ENCODE assay signal across 9 cellular contexts in genomic region chr15:40929730-40930429, GRCh38. TPM values are rescaled to one million over a fixed set of nuclear protein-coding genes. Genes with fewer than 3 reads are reported as not detected.
DNase-seq lines count a peak whose midpoint lies in the region; ATAC-seq and TF ChIP-seq lines count a peak whose summit lies in the region.
"Had no signal": no experiment of that assay in that cellular context is flagged by ENCODE, and none has a peak within 500 bp of the region (broad histone marks: within the 10 kb centered on the region; RNA-seq: fewer than 3 reads in every experiment).

No MANE protein-coding gene starts in this region.

- H3K36me3 ChIP-seq in right atrium auricular region (no peaks in the 10 kb centered on the region), sigmoid colon (no peaks in the 10 kb centered on the region)

- no peak for TF ChIP-seq EP300 in sigmoid colon (IDR thresholded peaks at IDR 0.05)

- peak; percentile 5 for ATAC-seq in activated T-helper 17 cell treated with anti-CD3 and anti-CD28 coated beads, Interleukin-2, amount 50 U/mL, for 72 hours (replicated peaks)
- ATAC-seq in HG02852 (IDR thresholded peaks at IDR 0.05; ENCODE audit: unreplicated experiment), result no peak

- intact Hi-C loops in sigmoid colon (cut with DNase I), result no loop called here

- H3K27me3 ChIP-seq in right atrium auricular region, result peaks cover 13 to 18% of the 10 kb centered on the region in 2 donors
- peaks cover 66 to 90% (median 84%) of the 10 kb centered on the region in 3 donors for H3K27me3 ChIP-seq in sigmoid colon

- no peaks in the 10 kb centered on the region for H3K9me3 Mint-ChIP-seq in activated T-helper 17 cell treated with anti-CD3 and anti-CD28 coated beads, Interleukin-2, amount 50 U/mL, for 72 hours

- peaks cover 7% of the 10 kb centered on the region for H3K4me1 Mint-ChIP-seq in activated T-helper 17 cell treated with anti-CD3 and anti-CD28 coated beads, Interleukin-2, amount 50 U/mL, for 72 hours

- 1% methylated on average over 50 of the region's 50 CpGs for WGBS in sigmoid colon, 2 donors

- H3K4me3 ChIP-seq in HFF-Myc (replicated peaks; ENCODE audit: low read depth, low read length), result peak overlapping the region; percentile 52
- H3K4me3 ChIP-seq in right atrium auricular region, result peak overlapping the region; percentile 47 to 64
- peak overlapping the region; percentile 17 to 52 (median 48) for H3K4me3 ChIP-seq in sigmoid colon

- H3K27me3 Mint-ChIP-seq in activated T-helper 17 cell treated with anti-CD3 and anti-CD28 coated beads, Interleukin-2, amount 50 U/mL, for 72 hours, result peaks cover 43% of the 10 kb centered on the region

- peaks cover 0 to 78% of the 10 kb centered on the region in 2 donors for H3K4me1 ChIP-seq in right atrium auricular region
- peaks cover 0 to 58% (median 56%) of the 10 kb centered on the region in 4 donors for H3K4me1 ChIP-seq in sigmoid colon

- DNase-seq in AG08396 (ENCODE audit: low spot score) (peak; percentile 65), HFF-Myc (ENCODE audit: extremely low read depth, low read depth) (no peak), right atrium auricular region (ENCODE audit: low spot score) (no peak), sigmoid colon (no peak), AML-193 (lab: John Stamatoyannopoulos, UW) (no peak), globus pallidus (ENCODE audit: low spot score) (no peak)

- H3K9me3 ChIP-seq in right atrium auricular region, result no peaks in the 10 kb centered on the region
- no peaks in the 10 kb centered on the region for H3K9me3 ChIP-seq in sigmoid colon

- peak overlapping the region; percentile 75 for H3K4me3 Mint-ChIP-seq in activated T-helper 17 cell treated with anti-CD3 and anti-CD28 coated beads, Interleukin-2, amount 50 U/mL, for 72 hours

- H3K27ac ChIP-seq in right atrium auricular region (peak overlapping the region; percentile 44 to 62), sigmoid colon (peak overlapping the region in 3 of 4 donors; percentile 34 to 47 (median 40))

- no peak for TF ChIP-seq CTCF in HFF-Myc (IDR thresholded peaks at IDR 0.05; ENCODE audit: low read depth, low read length, missing control alignments)
- no peak for TF ChIP-seq CTCF in right atrium auricular region (IDR thresholded peaks at IDR 0.05)
- no peak for TF ChIP-seq CTCF in sigmoid colon (IDR thresholded peaks at IDR 0.05)

- no peaks in the 10 kb centered on the region for H3K36me3 Mint-ChIP-seq in activated T-helper 17 cell treated with anti-CD3 and anti-CD28 coated beads, Interleukin-2, amount 50 U/mL, for 72 hours (ENCODE audit: low read depth)

- TF ChIP-seq POLR2A in sigmoid colon (IDR thresholded peaks at IDR 0.05), result no peak

- no peak overlapping the region for H3K27ac Mint-ChIP-seq in activated T-helper 17 cell treated with anti-CD3 and anti-CD28 coated beads, Interleukin-2, amount 50 U/mL, for 72 hours

RNA-seq across cellular contexts. Expression of gene DLL4, which starts 0.7 kb away (rescaled TPM):
- total RNA-seq in activated T-helper 17 cell treated with anti-CD3 and anti-CD28 coated beads, Interleukin-2, amount 50 U/mL, for 72 hours, result not detected
- total RNA-seq in right atrium auricular region (1 to 10 TPM; 7.5 to 9.8 TPM), sigmoid colon (1 to 10 TPM; 3.5 to 5.4 (median 4.6) TPM)
- polyA plus RNA-seq in sigmoid colon, result 10 to 100 TPM in 1 of 3 donors, 1 to 10 TPM in 2; 1.6 to 12.2 (median 3.6) TPM
- total RNA-seq: mononuclear cell had no signal

RNA-seq across cellular contexts. Expression of gene CHAC1, which starts 23.4 kb away (rescaled TPM):
- 1 to 10 TPM; 2.4 to 6.8 TPM for total RNA-seq in activated T-helper 17 cell treated with anti-CD3 and anti-CD28 coated beads, Interleukin-2, amount 50 U/mL, for 72 hours
- 10 to 100 TPM; 11.9 to 36.1 TPM for total RNA-seq in right atrium auricular region
- 1 to 10 TPM in 3 of 4 donors, under 1 TPM in 1; 0.66 to 3.1 (median 2.4) TPM for total RNA-seq in sigmoid colon
- 10 to 100 TPM in 1 of 3 donors, 1 to 10 TPM in 2; 3.0 to 31.4 (median 8.3) TPM for polyA plus RNA-seq in sigmoid colon

RNA-seq across cellular contexts. Expression of gene VPS18, which starts 35.6 kb away (rescaled TPM):
- 10 to 100 TPM in 1 of 2 donors, 1 to 10 TPM in 1; 5.6 to 12.0 TPM for total RNA-seq in activated T-helper 17 cell treated with anti-CD3 and anti-CD28 coated beads, Interleukin-2, amount 50 U/mL, for 72 hours
- 10 to 100 TPM; 18.1 to 26.1 TPM for total RNA-seq in right atrium auricular region
- 10 to 100 TPM; 17.4 to 19.6 (median 19.0) TPM for total RNA-seq in sigmoid colon
- 10 to 100 TPM in 1 of 3 donors, 1 to 10 TPM in 2; 4.8 to 15.1 (median 6.7) TPM for polyA plus RNA-seq in sigmoid colon

RNA-seq across cellular contexts. Expression of gene RHOV, which starts 55.8 kb away (rescaled TPM):
- total RNA-seq in activated T-helper 17 cell treated with anti-CD3 and anti-CD28 coated beads, Interleukin-2, amount 50 U/mL, for 72 hours, result under 1 TPM; 0.24 to 0.45 TPM
- total RNA-seq in right atrium auricular region (not detected), sigmoid colon (not detected)
- 1 to 10 TPM; 4.8 to 8.1 (median 5.2) TPM for polyA plus RNA-seq in sigmoid colon
- total RNA-seq: mononuclear cell had no signal

Comparison
In these comparisons a context has a peak if more than half of its experiments do, and no peak if none do; other contexts are left out.
1. RNA of gene DLL4, which starts 0.7 kb away (total RNA-seq): 7.5 to 9.8 TPM in right atrium auricular region and 3.5 to 5.4 TPM in sigmoid colon; not detected in activated T-helper 17 cell treated with anti-CD3 and anti-CD28 coated beads, Interleukin-2, amount 50 U/mL, for 72 hours; every median in the first group is over 4 times any median in the second.
2. Peak in every context shown above with its lines, with median percentiles within 50 percentile points of each other: H3K4me3 ChIP-seq.